Comparison of ENCODE assay signal across 1 cellular context in the genomic region with DNA sequence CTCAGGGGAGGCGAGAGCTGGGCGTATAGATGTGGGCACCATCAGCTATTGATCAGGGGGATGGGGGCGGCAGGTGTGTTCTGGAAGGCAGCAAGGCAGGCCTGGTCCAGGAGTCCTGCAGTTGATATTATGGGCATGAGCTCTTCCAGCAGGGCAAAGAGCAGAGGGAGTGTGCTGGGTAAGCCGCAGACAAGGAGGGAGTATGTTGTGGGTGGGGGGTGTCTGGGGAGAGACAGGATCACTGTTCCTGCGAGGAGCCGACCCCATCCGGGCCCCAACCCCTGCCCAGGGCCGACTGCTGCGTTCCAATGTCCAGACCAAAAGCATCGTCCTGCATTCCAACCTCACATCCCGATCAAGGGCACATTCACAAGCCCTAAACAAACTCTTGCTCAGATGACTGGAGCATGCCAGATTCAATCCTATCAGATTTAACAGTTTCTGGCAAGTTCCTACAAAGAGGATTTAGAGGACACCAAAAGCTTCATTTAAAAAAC.
TF ChIP-seq lines count a peak whose summit lies in the region.

No MANE protein-coding gene starts in this region.

TF ChIP-seq in HepG2, 621 proteins besides CTCF, POLR2A, EP300 and RAD21 (continues in another document):
- TF ChIP-seq XRCC5 (optimal IDR thresholded peaks at IDR 0.05; ENCODE audit: low read length) (no peak), HNRNPLL (IDR thresholded peaks at IDR 0.05; ENCODE audit: low read depth, low read length, poor library complexity, severe bottlenecking) (no peak), KLF11 (CRISPR knock-in tag; IDR thresholded peaks at IDR 0.05) (0 out of 2 replicates have a peak, but pooled peaks have one; percentile 58), PITX1 (CRISPR knock-in tag; IDR thresholded peaks at IDR 0.05) (peak; percentile 26), ESRRA (CRISPR knock-in tag; IDR thresholded peaks at IDR 0.05; ENCODE audit: low read depth) (peak; percentile 73), ZNF772 (CRISPR knock-in tag; IDR thresholded peaks at IDR 0.05) (0 out of 2 replicates have a peak, but pooled peaks have one; percentile 51), NFE2L1 (CRISPR knock-in tag; IDR thresholded peaks at IDR 0.05; ENCODE audit: borderline replicate concordance) (no peak), MIXL1 (CRISPR knock-in tag; IDR thresholded peaks at IDR 0.05) (no peak), SIX1 (CRISPR knock-in tag; IDR thresholded peaks at IDR 0.05; ENCODE audit: borderline replicate concordance) (no peak), GABPA (IDR thresholded peaks at IDR 0.05; ENCODE audit: low read depth, low read length) (no peak), GABPA (CRISPR knock-in tag; IDR thresholded peaks at IDR 0.05; ENCODE audit: low read depth) (no peak), CEBPG (CRISPR knock-in tag; IDR thresholded peaks at IDR 0.05) (no peak), RORA (CRISPR knock-in tag; IDR thresholded peaks at IDR 0.05) (no peak), ZFP36L1 (CRISPR knock-in tag; IDR thresholded peaks at IDR 0.05) (no peak), ELF1 (CRISPR knock-in tag; IDR thresholded peaks at IDR 0.05) (no peak), ERF (CRISPR knock-in tag; IDR thresholded peaks at IDR 0.05) (peak; percentile 46; the same call in 1 of the 2 replicates), RARA (CRISPR knock-in tag; IDR thresholded peaks at IDR 0.05) (0 out of 2 replicates have a peak, but pooled peaks have one; percentile 39), SMYD3 (CRISPR knock-in tag; IDR thresholded peaks at IDR 0.05) (peak; percentile 33; the same call in 1 of the 2 replicates), ZNF678 (CRISPR knock-in tag; IDR thresholded peaks at IDR 0.05) (no peak), ZNF709 (CRISPR knock-in tag; IDR thresholded peaks at IDR 0.05) (0 out of 2 replicates have a peak, but pooled peaks have one; percentile 35), CENPX (CRISPR knock-in tag; IDR thresholded peaks at IDR 0.05) (no peak), NR2F6 (IDR thresholded peaks at IDR 0.05) (no peak), NR2F6 (CRISPR knock-in tag; IDR thresholded peaks at IDR 0.05) (peak; percentile 70), ZNF773 (CRISPR knock-in tag; IDR thresholded peaks at IDR 0.05; ENCODE audit: borderline replicate concordance) (no peak), TBX2 (CRISPR knock-in tag; IDR thresholded peaks at IDR 0.05; ENCODE audit: borderline replicate concordance) (peak; percentile 50; the same call in 1 of the 2 replicates), ZFY (CRISPR knock-in tag; IDR thresholded peaks at IDR 0.05) (peak; percentile 8; the same call in 1 of the 2 replicates), POGZ (CRISPR knock-in tag; IDR thresholded peaks at IDR 0.05) (no peak), ZNF350 (CRISPR knock-in tag; IDR thresholded peaks at IDR 0.05; ENCODE audit: borderline replicate concordance, low read depth) (no peak), ZBTB38 (CRISPR knock-in tag; IDR thresholded peaks at IDR 0.05) (peak; percentile 34; the same call in 1 of the 2 replicates), FOXP1 (IDR thresholded peaks at IDR 0.05) (no peak), FOXP1 (CRISPR knock-in tag; IDR thresholded peaks at IDR 0.05) (peak; percentile 29; the same call in 1 of the 2 replicates), ZNF335 (CRISPR knock-in tag; IDR thresholded peaks at IDR 0.05) (no peak)
- TF ChIP-seq, protein P1, sequence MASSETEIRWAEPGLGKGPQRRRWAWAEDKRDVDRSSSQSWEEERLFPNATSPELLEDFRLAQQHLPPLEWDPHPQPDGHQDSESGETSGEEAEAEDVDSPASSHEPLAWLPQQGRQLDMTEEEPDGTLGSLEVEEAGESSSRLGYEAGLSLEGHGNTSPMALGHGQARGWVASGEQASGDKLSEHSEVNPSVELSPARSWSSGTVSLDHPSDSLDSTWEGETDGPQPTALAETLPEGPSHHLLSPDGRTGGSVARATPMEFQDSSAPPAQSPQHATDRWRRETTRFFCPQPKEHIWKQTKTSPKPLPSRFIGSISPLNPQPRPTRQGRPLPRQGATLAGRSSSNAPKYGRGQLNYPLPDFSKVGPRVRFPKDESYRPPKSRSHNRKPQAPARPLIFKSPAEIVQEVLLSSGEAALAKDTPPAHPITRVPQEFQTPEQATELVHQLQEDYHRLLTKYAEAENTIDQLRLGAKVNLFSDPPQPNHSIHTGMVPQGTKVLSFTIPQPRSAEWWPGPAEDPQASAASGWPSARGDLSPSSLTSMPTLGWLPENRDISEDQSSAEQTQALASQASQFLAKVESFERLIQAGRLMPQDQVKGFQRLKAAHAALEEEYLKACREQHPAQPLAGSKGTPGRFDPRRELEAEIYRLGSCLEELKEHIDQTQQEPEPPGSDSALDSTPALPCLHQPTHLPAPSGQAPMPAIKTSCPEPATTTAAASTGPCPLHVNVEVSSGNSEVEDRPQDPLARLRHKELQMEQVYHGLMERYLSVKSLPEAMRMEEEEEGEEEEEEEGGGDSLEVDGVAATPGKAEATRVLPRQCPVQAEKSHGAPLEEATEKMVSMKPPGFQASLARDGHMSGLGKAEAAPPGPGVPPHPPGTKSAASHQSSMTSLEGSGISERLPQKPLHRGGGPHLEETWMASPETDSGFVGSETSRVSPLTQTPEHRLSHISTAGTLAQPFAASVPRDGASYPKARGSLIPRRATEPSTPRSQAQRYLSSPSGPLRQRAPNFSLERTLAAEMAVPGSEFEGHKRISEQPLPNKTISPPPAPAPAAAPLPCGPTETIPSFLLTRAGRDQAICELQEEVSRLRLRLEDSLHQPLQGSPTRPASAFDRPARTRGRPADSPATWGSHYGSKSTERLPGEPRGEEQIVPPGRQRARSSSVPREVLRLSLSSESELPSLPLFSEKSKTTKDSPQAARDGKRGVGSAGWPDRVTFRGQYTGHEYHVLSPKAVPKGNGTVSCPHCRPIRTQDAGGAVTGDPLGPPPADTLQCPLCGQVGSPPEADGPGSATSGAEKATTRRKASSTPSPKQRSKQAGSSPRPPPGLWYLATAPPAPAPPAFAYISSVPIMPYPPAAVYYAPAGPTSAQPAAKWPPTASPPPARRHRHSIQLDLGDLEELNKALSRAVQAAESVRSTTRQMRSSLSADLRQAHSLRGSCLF (CRISPR knock-in tag; IDR thresholded peaks at IDR 0.05; ENCODE audit: borderline replicate concordance), result no peak
- TF ChIP-seq, protein P2, sequence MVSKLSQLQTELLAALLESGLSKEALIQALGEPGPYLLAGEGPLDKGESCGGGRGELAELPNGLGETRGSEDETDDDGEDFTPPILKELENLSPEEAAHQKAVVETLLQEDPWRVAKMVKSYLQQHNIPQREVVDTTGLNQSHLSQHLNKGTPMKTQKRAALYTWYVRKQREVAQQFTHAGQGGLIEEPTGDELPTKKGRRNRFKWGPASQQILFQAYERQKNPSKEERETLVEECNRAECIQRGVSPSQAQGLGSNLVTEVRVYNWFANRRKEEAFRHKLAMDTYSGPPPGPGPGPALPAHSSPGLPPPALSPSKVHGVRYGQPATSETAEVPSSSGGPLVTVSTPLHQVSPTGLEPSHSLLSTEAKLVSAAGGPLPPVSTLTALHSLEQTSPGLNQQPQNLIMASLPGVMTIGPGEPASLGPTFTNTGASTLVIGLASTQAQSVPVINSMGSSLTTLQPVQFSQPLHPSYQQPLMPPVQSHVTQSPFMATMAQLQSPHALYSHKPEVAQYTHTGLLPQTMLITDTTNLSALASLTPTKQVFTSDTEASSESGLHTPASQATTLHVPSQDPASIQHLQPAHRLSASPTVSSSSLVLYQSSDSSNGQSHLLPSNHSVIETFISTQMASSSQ (IDR thresholded peaks at IDR 0.05; ENCODE audit: low read depth), result no peak
- TF ChIP-seq, protein P2 (CRISPR knock-in tag; IDR thresholded peaks at IDR 0.05; ENCODE audit: borderline replicate concordance), result no peak; the same call in 1 of the 2 replicates
- TF ChIP-seq, protein P3, sequence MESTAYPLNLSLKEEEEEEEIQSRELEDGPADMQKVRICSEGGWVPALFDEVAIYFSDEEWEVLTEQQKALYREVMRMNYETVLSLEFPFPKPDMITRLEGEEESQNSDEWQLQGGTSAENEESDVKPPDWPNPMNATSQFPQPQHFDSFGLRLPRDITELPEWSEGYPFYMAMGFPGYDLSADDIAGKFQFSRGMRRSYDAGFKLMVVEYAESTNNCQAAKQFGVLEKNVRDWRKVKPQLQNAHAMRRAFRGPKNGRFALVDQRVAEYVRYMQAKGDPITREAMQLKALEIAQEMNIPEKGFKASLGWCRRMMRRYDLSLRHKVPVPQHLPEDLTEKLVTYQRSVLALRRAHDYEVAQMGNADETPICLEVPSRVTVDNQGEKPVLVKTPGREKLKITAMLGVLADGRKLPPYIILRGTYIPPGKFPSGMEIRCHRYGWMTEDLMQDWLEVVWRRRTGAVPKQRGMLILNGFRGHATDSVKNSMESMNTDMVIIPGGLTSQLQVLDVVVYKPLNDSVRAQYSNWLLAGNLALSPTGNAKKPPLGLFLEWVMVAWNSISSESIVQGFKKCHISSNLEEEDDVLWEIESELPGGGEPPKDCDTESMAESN (CRISPR knock-in tag; conservative IDR thresholded peaks at IDR 0.05), result no peak
- TF ChIP-seq, protein P4, sequence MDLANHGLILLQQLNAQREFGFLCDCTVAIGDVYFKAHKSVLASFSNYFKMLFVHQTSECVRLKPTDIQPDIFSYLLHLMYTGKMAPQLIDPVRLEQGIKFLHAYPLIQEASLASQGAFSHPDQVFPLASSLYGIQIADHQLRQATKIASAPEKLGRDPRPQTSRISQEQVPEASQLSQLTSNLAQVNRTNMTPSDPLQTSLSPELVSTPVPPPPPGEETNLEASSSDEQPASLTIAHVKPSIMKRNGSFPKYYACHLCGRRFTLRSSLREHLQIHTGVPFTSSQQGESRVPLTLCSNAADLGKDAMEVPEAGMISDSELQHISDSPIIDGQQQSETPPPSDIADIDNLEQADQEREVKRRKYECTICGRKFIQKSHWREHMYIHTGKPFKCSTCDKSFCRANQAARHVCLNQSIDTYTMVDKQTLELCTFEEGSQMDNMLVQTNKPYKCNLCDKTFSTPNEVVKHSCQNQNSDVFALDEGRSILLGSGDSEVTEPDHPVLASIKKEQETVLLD (CRISPR knock-in tag; IDR thresholded peaks at IDR 0.05; ENCODE audit: low read depth), result no peak
- TF ChIP-seq, protein P5, sequence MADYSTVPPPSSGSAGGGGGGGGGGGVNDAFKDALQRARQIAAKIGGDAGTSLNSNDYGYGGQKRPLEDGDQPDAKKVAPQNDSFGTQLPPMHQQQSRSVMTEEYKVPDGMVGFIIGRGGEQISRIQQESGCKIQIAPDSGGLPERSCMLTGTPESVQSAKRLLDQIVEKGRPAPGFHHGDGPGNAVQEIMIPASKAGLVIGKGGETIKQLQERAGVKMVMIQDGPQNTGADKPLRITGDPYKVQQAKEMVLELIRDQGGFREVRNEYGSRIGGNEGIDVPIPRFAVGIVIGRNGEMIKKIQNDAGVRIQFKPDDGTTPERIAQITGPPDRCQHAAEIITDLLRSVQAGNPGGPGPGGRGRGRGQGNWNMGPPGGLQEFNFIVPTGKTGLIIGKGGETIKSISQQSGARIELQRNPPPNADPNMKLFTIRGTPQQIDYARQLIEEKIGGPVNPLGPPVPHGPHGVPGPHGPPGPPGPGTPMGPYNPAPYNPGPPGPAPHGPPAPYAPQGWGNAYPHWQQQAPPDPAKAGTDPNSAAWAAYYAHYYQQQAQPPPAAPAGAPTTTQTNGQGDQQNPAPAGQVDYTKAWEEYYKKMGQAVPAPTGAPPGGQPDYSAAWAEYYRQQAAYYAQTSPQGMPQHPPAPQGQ (CRISPR knock-in tag; IDR thresholded peaks at IDR 0.05; ENCODE audit: borderline replicate concordance), result no peak
- TF ChIP-seq, protein P6, sequence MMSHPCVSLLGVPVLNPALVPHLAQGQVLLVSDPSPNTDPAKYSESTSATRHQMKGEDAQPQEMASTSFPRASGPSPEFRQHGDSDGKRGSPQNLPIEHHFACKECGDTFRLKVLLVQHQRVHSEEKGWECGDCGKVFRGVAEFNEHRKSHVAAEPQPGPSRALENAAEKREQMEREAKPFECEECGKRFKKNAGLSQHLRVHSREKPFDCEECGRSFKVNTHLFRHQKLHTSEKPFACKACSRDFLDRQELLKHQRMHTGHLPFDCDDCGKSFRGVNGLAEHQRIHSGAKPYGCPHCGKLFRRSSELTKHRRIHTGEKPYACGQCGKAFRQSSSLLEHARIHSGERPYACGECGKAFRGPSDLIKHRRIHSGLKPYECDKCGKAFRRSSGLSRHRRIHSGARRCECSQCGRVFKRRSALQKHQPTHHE (CRISPR knock-in tag; IDR thresholded peaks at IDR 0.05; ENCODE audit: borderline replicate concordance), result no peak
